ENCODE assay signal across 24 cellular contexts in the genomic region with DNA sequence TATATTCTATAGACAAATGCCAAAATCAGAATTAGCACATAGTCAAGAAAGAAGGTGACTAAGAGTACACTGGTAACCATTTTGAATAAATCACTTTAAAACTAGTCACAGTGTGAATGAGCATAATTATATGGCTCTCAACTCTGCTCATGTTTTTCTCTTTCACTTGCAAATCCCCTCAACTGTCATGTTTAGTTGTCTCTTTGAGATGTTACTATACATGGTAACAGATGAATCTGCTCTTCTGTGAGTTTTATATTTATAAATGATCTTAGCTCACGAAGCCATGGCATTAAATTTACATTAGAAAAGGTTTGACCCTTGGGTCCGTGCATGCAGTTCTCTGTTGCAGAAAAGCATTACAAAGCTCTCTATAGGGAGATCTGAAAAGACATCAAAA. TPM values are rescaled to one million over a fixed set of nuclear protein-coding genes. Genes with fewer than 3 reads are reported as not detected.
"Had no signal": no experiment of that assay in that cellular context is flagged by ENCODE, and none has a peak within 500 bp of the region (broad histone marks: within the 10 kb centered on the region; RNA-seq: fewer than 3 reads in every experiment).

No MANE protein-coding gene starts in this region.

- H3K4me3 Mint-ChIP-seq: natural killer cell treated with Interleukin-12 subunit alpha and Interleukin-12 subunit beta and Interleukin-15 and Interleukin-18, amount 100 ng/mL, for 72 hours had no signal

- H3K27ac Mint-ChIP-seq: natural killer cell treated with Interleukin-12 subunit alpha and Interleukin-12 subunit beta and Interleukin-15 and Interleukin-18, amount 100 ng/mL, for 72 hours had no signal

- ATAC-seq: gastrocnemius medialis; heart right ventricle; left colon; left ventricle myocardium superior; natural killer cell treated with Interleukin-12 subunit alpha and Interleukin-12 subunit beta and Interleukin-15 and Interleukin-18, amount 100 ng/mL, for 72 hours had no signal

- DNase-seq: effector memory CD4-positive, alpha-beta T cell; gastrocnemius medialis; heart right ventricle; hypothalamus; left colon; left ventricle myocardium superior; mesenchymal stem cell; midbrain; nucleus accumbens; ovary; small intestine; stimulated activated CD4-positive, alpha-beta T cell treated with anti-CD3 and anti-CD28 coated beads, Interleukin-12 subunit alpha, Interleukin-12 subunit beta, amount 100 ng/mL, for 4 hours; stimulated activated naive CD4-positive, alpha-beta T cell; stomach; substantia nigra; trophoblast cell had no signal

- H3K4me3 ChIP-seq: esophagus muscularis mucosa, gastrocnemius medialis, heart right ventricle, lung, ovary, right atrium auricular region, stomach had no signal

- FAIRE-seq: small intestine had no signal

- H3K9me3 ChIP-seq: gastrocnemius medialis, ovary had no signal

- H3K36me3 ChIP-seq: esophagus muscularis mucosa, gastrocnemius medialis, heart right ventricle, ovary, right atrium auricular region, stomach had no signal

- H3K27ac ChIP-seq: epithelial cell of prostate, esophagus muscularis mucosa, gastrocnemius medialis, heart right ventricle, ovary, right atrium auricular region, stomach had no signal

- H3K27me3 Mint-ChIP-seq: natural killer cell treated with Interleukin-12 subunit alpha and Interleukin-12 subunit beta and Interleukin-15 and Interleukin-18, amount 100 ng/mL, for 72 hours had no signal

- H3K4me1 ChIP-seq: esophagus muscularis mucosa, gastrocnemius medialis, heart right ventricle, right atrium auricular region, stomach had no signal

- H3K27me3 ChIP-seq: esophagus muscularis mucosa, gastrocnemius medialis, heart right ventricle, ovary, right atrium auricular region, stomach had no signal

RNA-seq across cellular contexts. Expression of a gene that starts 33.0 kb away (rescaled TPM):
- total RNA-seq: fibroblast of villous mesenchyme; gastrocnemius medialis; heart right ventricle; kidney epithelial cell; left colon; left ventricle myocardium superior; natural killer cell treated with Interleukin-12 subunit alpha and Interleukin-12 subunit beta and Interleukin-15 and Interleukin-18, amount 100 ng/mL, for 72 hours; posterior vena cava; right atrium auricular region had no signal
- polyA plus RNA-seq: heart right ventricle, stomach had no signal
